26 cellular contexts compared by ENCODE assay signal in genomic region chr10:110628161-110628560, GRCh38. TPM values are rescaled to one million over a fixed set of nuclear protein-coding genes. Genes with fewer than 3 reads are reported as not detected.
"Had no signal": no experiment of that assay in that cellular context is flagged by ENCODE, and none has a peak within 500 bp of the region (broad histone marks: within the 10 kb centered on the region; RNA-seq: fewer than 3 reads in every experiment).

No MANE protein-coding gene starts in this region.

- H3K9me3 ChIP-seq: colonic mucosa, esophagus muscularis mucosa, esophagus squamous epithelium, gastrocnemius medialis, gastroesophageal sphincter, heart left ventricle, heart right ventricle had no signal

- H3K27ac Mint-ChIP-seq: dendritic cell treated with granulocyte-macrophage colony-stimulating factor and Interleukin-4, amounts not matched to agents 40 ng/mL and 50 ng/mL, for 4 days; effector memory CD8-positive, alpha-beta T cell had no signal

- H3K36me3 ChIP-seq: colonic mucosa, esophagus muscularis mucosa, esophagus squamous epithelium, gastrocnemius medialis, gastroesophageal sphincter, heart left ventricle, heart right ventricle had no signal

- H3K4me3 ChIP-seq: colonic mucosa, coronary artery, dorsolateral prefrontal cortex, esophagus muscularis mucosa, esophagus squamous epithelium, gastrocnemius medialis, gastroesophageal sphincter, heart left ventricle, heart right ventricle had no signal

- ATAC-seq: effector memory CD8-positive, alpha-beta T cell; esophagus mucosa; foreskin keratinocyte; gastrocnemius medialis; gastroesophageal sphincter; heart left ventricle; heart right ventricle had no signal

- H3K9me3 Mint-ChIP-seq: dendritic cell treated with granulocyte-macrophage colony-stimulating factor and Interleukin-4, amounts not matched to agents 40 ng/mL and 50 ng/mL, for 4 days; effector memory CD8-positive, alpha-beta T cell; endodermal cell had no signal

- H3K27me3 ChIP-seq: colonic mucosa, esophagus muscularis mucosa, esophagus squamous epithelium, foreskin keratinocyte, gastrocnemius medialis, gastroesophageal sphincter, heart left ventricle, heart right ventricle had no signal

- H3K27ac ChIP-seq: colonic mucosa, dorsolateral prefrontal cortex, epithelial cell of prostate, esophagus squamous epithelium, foreskin keratinocyte, gastrocnemius medialis, heart left ventricle, heart right ventricle had no signal

- H3K4me1 ChIP-seq: colonic mucosa had no signal

- H3K4me3 Mint-ChIP-seq: dendritic cell treated with granulocyte-macrophage colony-stimulating factor and Interleukin-4, amounts not matched to agents 40 ng/mL and 50 ng/mL, for 4 days; effector memory CD8-positive, alpha-beta T cell; endodermal cell had no signal

- DNase-seq: colonic mucosa; cortex of kidney; dermis blood vessel endothelial cell; dorsolateral prefrontal cortex; effector CD4-positive, alpha-beta T cell; effector CD8-positive, alpha-beta T cell; effector memory CD4-positive, alpha-beta T cell; effector memory CD8-positive, alpha-beta T cell; endodermal cell; erythroblast; esophagus squamous epithelium; foreskin fibroblast; foreskin keratinocyte; foreskin melanocyte; gastrocnemius medialis; glutamatergic neuron; head of caudate nucleus; heart left ventricle; heart right ventricle had no signal

RNA-seq across cellular contexts. Expression of gene RBM20, which starts 16.0 kb away (rescaled TPM):
- total RNA-seq: endothelial cell of umbilical vein, foreskin keratinocyte had no signal
- polyA plus RNA-seq: foreskin keratinocyte had no signal
